In genomic region chr1:169694304-169694703, GRCh38 we compare ENCODE assay signal across 9 cellular contexts. TPM values are rescaled to one million over a fixed set of nuclear protein-coding genes. Genes with fewer than 3 reads are reported as not detected.
DNase-seq lines count a peak whose midpoint lies in the region; ATAC-seq and TF ChIP-seq lines count a peak whose summit lies in the region.
"Had no signal": no experiment of that assay in that cellular context is flagged by ENCODE, and none has a peak within 500 bp of the region (broad histone marks: within the 10 kb centered on the region; RNA-seq: fewer than 3 reads in every experiment).

No MANE protein-coding gene starts in this region.

- peak; percentile 39 for DNase-seq in NAMALWA (ENCODE audit: low spot score)
- no peak for DNase-seq in left lobe of liver (ENCODE audit: low spot score)
- DNase-seq in DMS79 (lab: John Stamatoyannopoulos, UW): no peak
- DNase-seq in COLO829 (ENCODE audit: low spot score): no peak
- no peak for DNase-seq in transverse colon
- DNase-seq: NCI-H1048 had no signal

- in situ Hi-C loops in transverse colon (cut with MboI; ENCODE audit: low pct_ligation_motif_present in 1 of 4, low pct_unique_long_range_greater_than_20kb in 1 of 4, low sequenced_read_pairs in 3 of 4): no loop called here

- H3K4me1 ChIP-seq in transverse colon: peaks cover 0 to 10% (median 0%) of the 10 kb centered on the region in 4 donors

- no peaks in the 10 kb centered on the region for H3K36me3 ChIP-seq in transverse colon

- H3K27me3 ChIP-seq in transverse colon: no peaks in the 10 kb centered on the region

- no peak overlapping the region for H3K4me3 ChIP-seq in transverse colon

- 28 to 53% methylated on average over 3 of the region's 3 CpGs for whole genome bisulfite sequencing in transverse colon (ENCODE audit: low coverage in 1 of 2), 2 donors

- TF ChIP-seq POLR2A in GM18505 (IDR thresholded peaks at IDR 0.05; ENCODE audit: borderline replicate concordance, extremely low read depth, insufficient read depth, insufficient read length) (no peak), transverse colon (IDR thresholded peaks at IDR 0.05) (no peak)

- no peak overlapping the region for H3K27ac ChIP-seq in transverse colon

- TF ChIP-seq EP300 in transverse colon (IDR thresholded peaks at IDR 0.05; ENCODE audit: low read depth): no peak

- TF ChIP-seq CTCF in transverse colon (IDR thresholded peaks at IDR 0.05): no peak

- ATAC-seq in GM18505 (IDR thresholded peaks at IDR 0.05; ENCODE audit: unreplicated experiment) (peak; percentile 30), GM21576 (IDR thresholded peaks at IDR 0.05; ENCODE audit: unreplicated experiment) (peak; percentile 44), left lobe of liver (peak; percentile 44), HG03469 (IDR thresholded peaks at IDR 0.05; ENCODE audit: unreplicated experiment) (no peak)

- intact Hi-C loops in transverse colon (cut with DNase I; ENCODE audit: low total_unique reads): no loop called here

- no peaks in the 10 kb centered on the region for H3K9me3 ChIP-seq in transverse colon

RNA-seq across cellular contexts. Expression of gene SELL, which starts 17.1 kb away (rescaled TPM):
- 1.9 TPM for total RNA-seq in left lobe of liver
- total RNA-seq in transverse colon: 1 to 10 TPM in 2 of 4 donors, under 1 TPM in 1, not detected in 1; 0.55 to 6.4 (median 2.9) TPM

RNA-seq across cellular contexts. Expression of gene SELE, which starts 39.6 kb away (rescaled TPM):
- 0.93 TPM for total RNA-seq in left lobe of liver
- under 1 TPM in 2 of 4 donors, not detected in 2; 0.14 to 0.16 TPM for total RNA-seq in transverse colon
